ENCODE assay signal across 33 cellular contexts in the genomic region with DNA sequence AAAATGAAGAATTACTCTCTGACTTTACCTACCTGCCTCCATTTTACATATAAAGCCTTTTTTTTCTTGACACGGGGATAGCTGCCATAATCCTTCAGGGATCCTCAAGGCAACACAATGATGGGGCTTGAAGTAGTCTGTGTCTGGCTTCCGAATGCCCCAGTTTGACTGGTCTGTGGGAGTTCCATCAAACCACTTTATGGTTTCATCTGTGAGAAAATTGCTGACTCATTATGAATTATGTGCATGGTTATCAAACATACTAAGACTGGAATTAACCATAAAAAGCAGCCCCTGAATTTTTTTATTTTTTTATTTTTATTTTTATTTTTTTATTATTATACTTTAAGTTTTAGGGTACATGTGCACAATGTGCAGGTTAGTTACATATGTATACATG. TPM values are rescaled to one million over a fixed set of nuclear protein-coding genes. Genes with fewer than 3 reads are reported as not detected.
"Had no signal": no experiment of that assay in that cellular context is flagged by ENCODE, and none has a peak within 500 bp of the region (broad histone marks: within the 10 kb centered on the region; RNA-seq: fewer than 3 reads in every experiment).

No MANE protein-coding gene starts in this region.

- H3K4me3 Mint-ChIP-seq: activated CD4-positive, alpha-beta T cell treated with anti-CD3 and anti-CD28 coated beads, Interleukin-2, amount 10 ng/mL, durations not matched to agents 24 days and 14 days; activated CD8-positive, alpha-beta memory T cell treated with anti-CD3 and anti-CD28 coated beads, Interleukin-2, amount 10 ng/mL, durations not matched to agents 7 days and 5 days; activated naive CD4-positive, alpha-beta T cell treated with anti-CD3 and anti-CD28 coated beads, Interleukin-2, amount 50 U/mL, for 24 hours; activated T-cell treated with anti-CD3 and anti-CD28 coated beads, Interleukin-2, amount 50 U/mL, for 24 hours; activated T-helper 1 cell treated with anti-CD3 and anti-CD28 coated beads, Interleukin-12 subunit alpha, Interleukin-12 subunit beta, Interleukin-2, Interleukin-4 antibody, amounts not matched to agents 30 ng/mL and 10 ng/mL and 1 ng/mL, durations not matched to agents 14 hours and 24 hours and 36 hours; brain; T-helper 2 cell treated with Interferon-gamma antibody and Interleukin-4, amounts not matched to agents 5 μg/mL and 100 μg/mL, for 36 hours had no signal

- H3K36me3 Mint-ChIP-seq: activated CD8-positive, alpha-beta memory T cell treated with anti-CD3 and anti-CD28 coated beads, Interleukin-2, amount 10 ng/mL, durations not matched to agents 7 days and 5 days; activated naive CD4-positive, alpha-beta T cell treated with anti-CD3 and anti-CD28 coated beads, Interleukin-2, amount 50 U/mL, for 24 hours; brain had no signal

- H3K4me1 ChIP-seq: Peyer's patch had no signal

- H3K4me1 Mint-ChIP-seq: activated CD4-positive, alpha-beta T cell treated with anti-CD3 and anti-CD28 coated beads, Interleukin-2, amount 10 ng/mL, durations not matched to agents 24 days and 14 days; activated CD8-positive, alpha-beta memory T cell treated with anti-CD3 and anti-CD28 coated beads, Interleukin-2, amount 10 ng/mL, durations not matched to agents 7 days and 5 days had no signal

- H3K9me3 Mint-ChIP-seq: activated CD4-positive, alpha-beta T cell treated with anti-CD3 and anti-CD28 coated beads, Interleukin-2, amount 10 ng/mL, durations not matched to agents 24 days and 14 days; activated naive CD4-positive, alpha-beta T cell treated with anti-CD3 and anti-CD28 coated beads, Interleukin-2, amount 50 U/mL, for 24 hours; activated T-cell treated with anti-CD3 and anti-CD28 coated beads, Interleukin-2, amount 50 U/mL, for 24 hours; activated T-helper 1 cell treated with anti-CD3 and anti-CD28 coated beads, Interleukin-12 subunit alpha, Interleukin-12 subunit beta, Interleukin-2, Interleukin-4 antibody, amounts not matched to agents 30 ng/mL and 10 ng/mL and 1 ng/mL, durations not matched to agents 14 hours and 24 hours and 36 hours; brain; T-helper 2 cell treated with Interferon-gamma antibody and Interleukin-4, amounts not matched to agents 5 μg/mL and 100 μg/mL, for 36 hours had no signal

- H3K27me3 ChIP-seq: ascending aorta, cardiac muscle cell, Peyer's patch, SJSA1 had no signal

- H3K27ac ChIP-seq: ascending aorta, cardiac muscle cell, Peyer's patch, RWPE1, SJSA1 had no signal

- H3K27ac Mint-ChIP-seq: activated CD4-positive, alpha-beta T cell treated with anti-CD3 and anti-CD28 coated beads, Interleukin-2, amount 10 ng/mL, durations not matched to agents 24 days and 14 days; activated CD8-positive, alpha-beta memory T cell treated with anti-CD3 and anti-CD28 coated beads, Interleukin-2, amount 10 ng/mL, durations not matched to agents 7 days and 5 days; activated naive CD4-positive, alpha-beta T cell treated with anti-CD3 and anti-CD28 coated beads, Interleukin-2, amount 50 U/mL, for 24 hours; activated T-cell treated with anti-CD3 and anti-CD28 coated beads, Interleukin-2, amount 50 U/mL, for 24 hours; activated T-helper 1 cell treated with anti-CD3 and anti-CD28 coated beads, Interleukin-12 subunit alpha, Interleukin-12 subunit beta, Interleukin-2, Interleukin-4 antibody, amounts not matched to agents 30 ng/mL and 10 ng/mL and 1 ng/mL, durations not matched to agents 14 hours and 24 hours and 36 hours; brain; T-helper 2 cell treated with Interferon-gamma antibody and Interleukin-4, amounts not matched to agents 5 μg/mL and 100 μg/mL, for 36 hours had no signal

- H3K9me3 ChIP-seq: ascending aorta, Peyer's patch, SJSA1 had no signal

- H3K4me3 ChIP-seq: ascending aorta, cardiac muscle cell, MG63, Peyer's patch, SJSA1 had no signal

- ATAC-seq: activated CD8-positive, alpha-beta memory T cell treated with anti-CD3 and anti-CD28 coated beads, Interleukin-2, amount 10 ng/mL, durations not matched to agents 7 days and 5 days; SK-N-SH treated with all-trans-retinoic acid at 6 μM for 48 hours had no signal

- H3K27me3 Mint-ChIP-seq: activated naive CD4-positive, alpha-beta T cell treated with anti-CD3 and anti-CD28 coated beads, Interleukin-2, amount 50 U/mL, for 24 hours had no signal

- DNase-seq: activated CD4-positive, alpha-beta T cell treated with anti-CD3 and anti-CD28 coated beads for 1 hour; activated CD4-positive, alpha-beta T cell treated with anti-CD3 and anti-CD28 coated beads, Interleukin-2, amount 10 ng/mL, durations not matched to agents 24 days and 14 days; activated CD4-positive, alpha-beta T cell treated with anti-CD3 and anti-CD28 coated beads, Interleukin-2, amount 50 U/mL, for 48 hours; activated CD8-positive, alpha-beta memory T cell treated with anti-CD3 and anti-CD28 coated beads, Interleukin-2, amount 10 ng/mL, durations not matched to agents 7 days and 5 days; activated effector memory CD4-positive, alpha-beta T cell treated with Interleukin-2 at 50 U/mL for 16 hours; activated naive CD4-positive, alpha-beta T cell; activated T-cell treated with anti-CD3 and anti-CD28 coated beads, Interleukin-2, amount 50 U/mL, for 24 hours; amniotic stem cell; MG63; MV-4-11; NCI-H1417 treated with DMSO at 0.1 percent for 48 hours; NCI-H1694; NCI-H2029; NCI-H2107; NCI-H2171 treated with DMSO at 0.1 percent for 48 hours; NCI-H226; NCI-H526; NCI-H82; NK-92 treated with Interleukin-12 subunit alpha and Interleukin-12 subunit beta, amount 100 ng/mL, for 24 hours; OCI-M1; Peyer's patch; SHP77; SW 1271 had no signal

- H3K36me3 ChIP-seq: ascending aorta, cardiac muscle cell, MG63, Peyer's patch, SJSA1 had no signal

RNA-seq across cellular contexts. Expression of gene LY75, which starts 40.3 kb away (rescaled TPM):
- total RNA-seq: NCI-H460, SJSA1 had no signal
- polyA plus RNA-seq: cardiac muscle cell had no signal
